Comparison of ENCODE assay signal across 35 cellular contexts in the genomic region with DNA sequence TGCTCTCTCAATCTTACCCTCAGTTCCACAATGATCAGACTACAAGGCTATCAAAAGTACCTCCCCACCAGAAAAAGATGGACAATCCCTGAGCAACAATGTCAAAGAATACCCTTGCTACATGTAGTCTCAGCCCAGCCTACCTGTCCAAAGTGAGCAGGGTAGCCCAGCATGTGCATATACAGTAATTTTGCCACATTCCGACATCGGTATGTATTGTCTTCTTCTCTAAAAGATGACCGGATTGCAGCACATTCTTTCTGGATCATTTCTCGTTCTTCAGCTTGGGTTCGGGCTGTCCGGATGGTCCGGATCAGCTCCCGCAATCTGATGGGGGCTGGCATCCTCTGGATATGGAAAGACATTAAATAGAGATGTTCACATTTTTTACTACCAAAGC.
"Had no signal": no experiment of that assay in that cellular context is flagged by ENCODE, and none has a peak within 500 bp of the region (broad histone marks: within the 10 kb centered on the region; RNA-seq: fewer than 3 reads in every experiment).

No MANE protein-coding gene starts in this region.

- H3K27ac Mint-ChIP-seq: activated B cell treated with CpG ODN at 0.5 μM for 24 hours; activated CD8-positive, alpha-beta T cell treated with anti-CD3 and anti-CD28 coated beads for 36 hours; activated naive CD4-positive, alpha-beta T cell treated with anti-CD3 and anti-CD28 coated beads, Interleukin-2, amount 50 U/mL, for 24 hours; activated T-helper 2 cell treated with anti-CD3 and anti-CD28 coated beads, Interferon-gamma antibody, Interleukin-2, Interleukin-4, amounts not matched to agents 10 μg/mL and 5 μg/mL and 100 μg/mL, durations not matched to agents 14 hours and 24 hours and 36 hours; T-cell had no signal

- H3K4me2 ChIP-seq: PC-9 had no signal

- H3K27ac ChIP-seq: PC-9, RWPE1, VCaP had no signal

- H3K27me3 Mint-ChIP-seq: activated B cell treated with CpG ODN at 0.5 μM for 24 hours; activated CD8-positive, alpha-beta T cell treated with anti-CD3 and anti-CD28 coated beads for 36 hours; activated naive CD4-positive, alpha-beta T cell treated with anti-CD3 and anti-CD28 coated beads, Interleukin-2, amount 50 U/mL, for 24 hours; brain; T-cell had no signal

- H3K9me3 Mint-ChIP-seq: activated B cell treated with CpG ODN at 0.5 μM for 24 hours; activated CD8-positive, alpha-beta T cell treated with anti-CD3 and anti-CD28 coated beads for 36 hours; activated naive CD4-positive, alpha-beta T cell treated with anti-CD3 and anti-CD28 coated beads, Interleukin-2, amount 50 U/mL, for 24 hours; activated T-cell treated with anti-CD3 and anti-CD28 coated beads, Interleukin-2, amount 50 U/mL, for 72 hours; activated T-helper 2 cell treated with anti-CD3 and anti-CD28 coated beads, Interferon-gamma antibody, Interleukin-2, Interleukin-4, amounts not matched to agents 10 μg/mL and 5 μg/mL and 100 μg/mL, durations not matched to agents 14 hours and 24 hours and 36 hours; brain; T-cell had no signal

- H3K4me3 Mint-ChIP-seq: activated B cell treated with CpG ODN at 0.5 μM for 24 hours; activated CD8-positive, alpha-beta T cell treated with anti-CD3 and anti-CD28 coated beads for 36 hours; activated naive CD4-positive, alpha-beta T cell treated with anti-CD3 and anti-CD28 coated beads, Interleukin-2, amount 50 U/mL, for 24 hours; activated T-cell treated with anti-CD3 and anti-CD28 coated beads, Interleukin-2, amount 50 U/mL, for 72 hours; brain; T-cell had no signal

- DNase-seq: activated B cell treated with CpG ODN at 0.5 μM for 24 hours; activated CD4-positive, alpha-beta T cell treated with anti-CD3 and anti-CD28 coated beads for 4 hours; activated CD4-positive, alpha-beta T cell treated with anti-CD3 and anti-CD28 coated beads, Interleukin-2, amount 50 U/mL, for 4 hours; activated CD4-positive, CD25-positive, alpha-beta regulatory T cell treated with anti-CD3 and anti-CD28 coated beads, Interleukin-2, amount 50 U/mL, for 72 hours; activated CD8-positive, alpha-beta T cell treated with anti-CD3 and anti-CD28 coated beads for 36 hours; activated gamma-delta T cell; activated naive CD4-positive, alpha-beta T cell treated with Interleukin-2 at 50 U/mL for 16 hours; activated T-cell treated with anti-CD3 and anti-CD28 coated beads, Interleukin-2, amount 50 U/mL, for 1 hour; activated T-cell treated with anti-CD3 and anti-CD28 coated beads, Interleukin-2, amount 50 U/mL, for 72 hours; anterior cingulate cortex; caudate nucleus; Karpas-422; KBM-7; NCI-H1105; NCI-H1417 treated with DMSO at 0.1 percent for 48 hours; NCI-H187 treated with DMSO at 0.1 percent for 48 hours; NCI-H2081; NCI-H2171 treated with DMSO at 0.1 percent for 48 hours; NCI-H2227 treated with DMSO at 0.1 percent for 48 hours; NCI-H446 treated with DMSO at 0.1 percent for 48 hours; NCI-H524; NCI-H69; NCI-H82; PC-9; SIG-M5; T-cell; T-helper 2 cell; T-helper 9 cell had no signal

- H3K4me3 ChIP-seq: PC-9 had no signal

- H2AFZ ChIP-seq: PC-9 had no signal

- ATAC-seq: activated CD8-positive, alpha-beta T cell treated with anti-CD3 and anti-CD28 coated beads for 36 hours; activated T-cell treated with anti-CD3 and anti-CD28 coated beads, Interleukin-2, amount 50 U/mL, for 72 hours; Right ventricle myocardium inferior; SK-N-SH treated with all-trans-retinoic acid at 6 μM for 48 hours; T-cell had no signal
